Comparison of ENCODE assay signal across 8 cellular contexts in the genomic region with DNA sequence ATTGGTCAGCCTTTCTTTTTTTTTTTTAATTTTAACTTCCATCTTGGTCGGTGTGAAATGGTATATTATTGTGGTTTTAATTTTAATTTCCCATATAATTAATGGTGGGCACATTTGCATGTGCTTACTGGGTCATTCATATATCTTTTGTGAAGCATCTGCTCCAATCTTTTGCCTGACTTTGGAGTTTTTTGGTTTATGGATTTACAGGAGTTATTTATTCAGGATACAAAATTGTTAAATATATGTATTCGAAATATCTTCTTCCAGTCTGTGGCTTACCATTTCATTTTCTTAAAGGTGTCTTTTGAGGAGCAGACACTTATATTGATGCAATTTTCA. TPM values are rescaled to one million over a fixed set of nuclear protein-coding genes. Genes with fewer than 3 reads are reported as not detected.
DNase-seq lines count a peak whose midpoint lies in the region; ATAC-seq and TF ChIP-seq lines count a peak whose summit lies in the region.

No MANE protein-coding gene starts in this region.

- no peak for TF ChIP-seq POLR2A in NB4 (IDR thresholded peaks at IDR 0.05; ENCODE audit: extremely low read depth, insufficient read length)

- H3K9me3 Mint-ChIP-seq in neural crest cell, result peaks cover 10% of the 10 kb centered on the region

- peak overlapping the region; percentile 90 for H3K4me3 Mint-ChIP-seq in neural crest cell

- peak overlapping the region; percentile 63; the same call in 1 of the 2 replicates for H3K27ac ChIP-seq in C4-2B
- peak overlapping the region; percentile 83 for H3K27ac ChIP-seq in effector memory CD4-positive, alpha-beta T cell (ENCODE audit: insufficient read depth, low read length, poor library complexity, severe bottlenecking)

- H3K9me3 ChIP-seq in effector memory CD4-positive, alpha-beta T cell (ENCODE audit: control insufficient read depth, low read length), result no peaks in the 10 kb centered on the region

- peak overlapping the region; percentile 86 for H3K4me3 ChIP-seq in NB4 (ENCODE audit: low read depth, low read length)
- H3K4me3 ChIP-seq in effector memory CD4-positive, alpha-beta T cell (ENCODE audit: insufficient read depth, low read depth, low read length, poor library complexity, severe bottlenecking), result peak overlapping the region; percentile 88

- H3K4me1 Mint-ChIP-seq in neural crest cell, result peaks cover 23% of the 10 kb centered on the region

- H3K27me3 Mint-ChIP-seq in neural crest cell (ENCODE audit: low read depth), result no peaks in the 10 kb centered on the region

- ATAC-seq in GM19023 (IDR thresholded peaks at IDR 0.05; ENCODE audit: unreplicated experiment) (no peak), GM21528 (IDR thresholded peaks at IDR 0.05; ENCODE audit: low FRiP score, unreplicated experiment) (no peak)

- peak; percentile 59 for TF ChIP-seq CTCF in C4-2B (conservative IDR thresholded peaks at IDR 0.05)
- no peak for TF ChIP-seq CTCF in NB4 (IDR thresholded peaks at IDR 0.05; ENCODE audit: low read depth, low read length)
- no peak for TF ChIP-seq CTCF in neural crest cell (conservative IDR thresholded peaks at IDR 0.05)

- H3K27me3 ChIP-seq in effector memory CD4-positive, alpha-beta T cell (replicated peaks; ENCODE audit: control insufficient read depth, insufficient read depth, low read length, poor library complexity, severe bottlenecking), result no peaks in the 10 kb centered on the region

- peaks cover 10% of the 10 kb centered on the region for H3K4me1 ChIP-seq in effector memory CD4-positive, alpha-beta T cell (ENCODE audit: control insufficient read depth, insufficient read depth, low read length, poor library complexity, severe bottlenecking)

- H3K36me3 ChIP-seq in effector memory CD4-positive, alpha-beta T cell (ENCODE audit: control insufficient read depth, insufficient read depth, low read length), result no peaks in the 10 kb centered on the region

- peaks cover 27% of the 10 kb centered on the region for H3K36me3 Mint-ChIP-seq in neural crest cell (ENCODE audit: low read depth)

- H3K27ac Mint-ChIP-seq in neural crest cell (ENCODE audit: unreplicated experiment), result no peak overlapping the region

- no peak for DNase-seq in NB4 (ENCODE audit: low read depth)
- DNase-seq in effector memory CD4-positive, alpha-beta T cell, result no peak
- DNase-seq in neural crest cell (ENCODE audit: low read depth, low spot score), result no peak
- DNase-seq in middle frontal gyrus (ENCODE audit: extremely low spot score, low spot score), result no peak
- DNase-seq in activated CD4-positive, alpha-beta T cell treated with anti-CD3 and anti-CD28 coated beads for 48 hours, result no peak

RNA-seq across cellular contexts. Expression of a gene that starts 0.7 kb away (rescaled TPM):
- total RNA-seq in neural crest cell, result 6.4 and 6.6 TPM in 2 replicates

RNA-seq across cellular contexts. Expression of a gene that starts 25.4 kb away (rescaled TPM):
- total RNA-seq in neural crest cell, result 10.2 and 13.6 TPM in 2 replicates

RNA-seq across cellular contexts. Expression of a gene that starts 25.7 kb away (rescaled TPM):
- 20.8 and 21.0 TPM in 2 replicates for total RNA-seq in neural crest cell

RNA-seq across cellular contexts. Expression of a gene that starts 46.3 kb away (rescaled TPM):
- 55.5 and 56.7 TPM in 2 replicates for total RNA-seq in neural crest cell
